In genomic region chr3:193483988-193484539, GRCh38 we compare ENCODE assay signal across 21 cellular contexts.
DNase-seq lines count a peak whose midpoint lies in the region; ATAC-seq, FAIRE-seq and TF ChIP-seq lines count a peak whose summit lies in the region.
"Had no signal": no experiment of that assay in that cellular context is flagged by ENCODE, and none has a peak within 500 bp of the region (broad histone marks: within the 10 kb centered on the region; RNA-seq: fewer than 3 reads in every experiment).

No MANE protein-coding gene starts in this region.

- no peak for TF ChIP-seq EP300 in A549 (IDR thresholded peaks at IDR 0.05)

- POLR2A ChIA-PET in A549 (lab: Yijun Ruan, JAX) = no interaction called here

- FAIRE-seq in A549 (lab: Jason Lieb, UNC) (no peak), frontal cortex (lab: Jason Lieb, UNC) (no peak)
- FAIRE-seq: GM12878, H1 had no signal

- H3K4me1 ChIP-seq in A549 = no peaks in the 10 kb centered on the region
- H3K4me1 ChIP-seq: BE2C had no signal

- ATAC-seq in A549 (no peak), SK-N-SH treated with all-trans-retinoic acid at 6 μM for 48 hours (no peak)
- ATAC-seq: GM12878 had no signal

- TF ChIP-seq RAD21 in A549 (conservative IDR thresholded peaks at IDR 0.05 in 1 of 2, IDR thresholded peaks at IDR 0.05 in 1 of 2) = no peak

- no peak overlapping the region for H3K4me3 ChIP-seq in A549
- H3K4me3 ChIP-seq: GM12878 had no signal

- TF ChIP-seq CTCF in A549 (IDR thresholded peaks at IDR 0.05) = no peak

- CTCF ChIA-PET in A549 (lab: Yijun Ruan, JAX) = no interaction called here

- WGBS in A549 (ENCODE audit: missing lambda C conversion rate) = 0% methylated on average over 1 of the region's 1 CpG

- no peak overlapping the region for H3K27ac ChIP-seq in A549

- no peaks in the 10 kb centered on the region for H3K9me3 ChIP-seq in A549
- H3K9me3 ChIP-seq: BE2C had no signal

- no peak overlapping the region for H3K4me2 ChIP-seq in A549

- no peak for TF ChIP-seq POLR2A in A549 (IDR thresholded peaks at IDR 0.05; ENCODE audit: low read length)

- DNase-seq in A549 (ENCODE audit: low read depth in 1 of 2, low spot score in 1 of 2) = no peak
- peak; percentile 12 for DNase-seq in NCI-H226
- peak; percentile 3 for DNase-seq in iris pigment epithelial cell (ENCODE audit: low read depth)
- peak; percentile 14 for DNase-seq in midbrain (lab: John Stamatoyannopoulos, UW)
- no peak for DNase-seq in stimulated activated CD4-positive, alpha-beta T cell treated with anti-CD3 and anti-CD28 coated beads, Interleukin-12 subunit alpha, Interleukin-12 subunit beta, amount 100 ng/mL, for 4 hours
- DNase-seq in NAMALWA (ENCODE audit: low spot score) = no peak
- no peak for DNase-seq in frontal cortex (ENCODE audit: low spot score in 2 of 2)
- DNase-seq: 8988T; BE2C; C1 segment of cervical spinal cord; CD4-positive, CD25-positive, alpha-beta regulatory T cell; CD8-positive, alpha-beta memory T cell; COR-L47; DMS 273 treated with DMSO at 0.1 percent for 48 hours; DMS53; DND-41; EL; H9 had no signal

TF ChIP-seq in A549, 52 proteins besides CTCF, POLR2A, EP300 and RAD21:
- TF ChIP-seq ZC3H11A (IDR thresholded peaks at IDR 0.05) (peak; percentile 72), FOSL2 (IDR thresholded peaks at IDR 0.05) (no peak), FOSL2 (CRISPR knock-in tag; IDR thresholded peaks at IDR 0.05) (no peak)

TF ChIP-seq in SK-N-SH treated with all-trans-retinoic acid at 6 μM for 48 hours, 23 proteins besides CTCF, POLR2A, EP300 and RAD21:
- no peak for TF ChIP-seq RARB (CRISPR knock-in tag; IDR thresholded peaks at IDR 0.05)
- no peak for TF ChIP-seq ARNTL (CRISPR knock-in tag; IDR thresholded peaks at IDR 0.05; ENCODE audit: borderline replicate concordance, low read depth)
- TF ChIP-seq GLIS3 (CRISPR knock-in tag; IDR thresholded peaks at IDR 0.05) = no peak
- no peak for TF ChIP-seq ZNF565 (CRISPR knock-in tag; conservative IDR thresholded peaks at IDR 0.05; ENCODE audit: low read depth)

Comparison
In these comparisons a context has a peak if more than half of its experiments do, and no peak if none do; other contexts are left out.
1. DNase-seq: peak in NCI-H226 (single experiment), iris pigment epithelial cell (single experiment) and midbrain (single experiment); none in A549 (0 of 2), stimulated activated CD4-positive, alpha-beta T cell treated with anti-CD3 and anti-CD28 coated beads, Interleukin-12 subunit alpha, Interleukin-12 subunit beta, amount 100 ng/mL, for 4 hours (single experiment), NAMALWA (single experiment) and frontal cortex (0 of 2).